8 cellular contexts compared by ENCODE assay signal in genomic region chr11:117226388-117227385, GRCh38. TPM values are rescaled to one million over a fixed set of nuclear protein-coding genes. Genes with fewer than 3 reads are reported as not detected.
DNase-seq lines count a peak whose midpoint lies in the region; ATAC-seq, FAIRE-seq and TF ChIP-seq lines count a peak whose summit lies in the region.

No MANE protein-coding gene starts in this region.

- no TSS peak for BruUV-seq in GM12878 (replicated peaks; lab: Mats Ljungman, UMichigan)

- CTCF ChIA-PET in GM12878 (lab: Yijun Ruan, JAX), result interaction anchor here (0.6 to 17.3 kb wide), 33 partner anchors 10 to 713 kb away, joined by 3 to 422 read pairs (median 4); partner anchors contain the start of genes APOA5, PAFAH1B2 and SIDT2

- intact Hi-C loops in GM12878 (cut with micrococcal nuclease; ENCODE audit: unreplicated experiment) (loop anchor here (1.0 to 5.0 kb wide), 5 partner anchors 45 to 434 kb away; partner anchors contain the start of genes APOA1 and APOA5), sciatic nerve (cut with DNase I) (loop anchor here (10.0 kb wide), 2 partner anchors 352 to 432 kb away; partner anchors contain the start of gene APOA5)

- DNase-seq in COR-L47 (lab: John Stamatoyannopoulos, UW), result peak; percentile 56
- peak; percentile 89 for DNase-seq in NCI-H1092 treated with DMSO at 0.1 percent for 48 hours (lab: John Stamatoyannopoulos, UW)
- peak; percentile 51 for DNase-seq in SIG-M5 (lab: John Stamatoyannopoulos, UW)
- DNase-seq in GM12878 (ENCODE audit: low read depth, low spot score), result peak; percentile 35
- DNase-seq in hepatocyte (ENCODE audit: low spot score), result peak; percentile 90
- DNase-seq in sciatic nerve (ENCODE audit: low spot score), result peak; percentile 64

- in situ Hi-C loops in GM12878 (cut with MboI), result loop anchor here (5.0 kb wide), 1 partner anchor 349 kb away; no protein-coding TSS in a partner anchor

- H3K4me1 ChIP-seq in GM12878 (ENCODE audit: control insufficient read depth, insufficient read depth, low read length) (peaks cover 9% of the 10 kb centered on the region), hepatocyte (ENCODE audit: insufficient read depth) (peaks cover 26% of the 10 kb centered on the region)

- peak; percentile 90 for TF ChIP-seq RAD21 in GM12878 (IDR thresholded peaks at IDR 0.05; ENCODE audit: insufficient read depth, low read depth, low read length)

- WGBS in GM12878 (ENCODE audit: insufficient coverage, insufficient replicate concordance, low lambda C conversion rate, missing lambda C conversion rate), result 65% methylated on average over 19 of the region's 19 CpGs
- WGBS in hepatocyte (ENCODE audit: low lambda C conversion rate, missing lambda C conversion rate), result 71% methylated on average over 19 of the region's 19 CpGs

- ATAC-seq in GM21619 (IDR thresholded peaks at IDR 0.05; ENCODE audit: unreplicated experiment), result peak; percentile 38
- ATAC-seq in GM12878, result peak; percentile 79
- ATAC-seq in sciatic nerve, result peak; percentile 57
- no peak for ATAC-seq in GM21367 (IDR thresholded peaks at IDR 0.05; ENCODE audit: unreplicated experiment)

- H3K36me3 ChIP-seq in GM12878 (ENCODE audit: control insufficient read depth in 2 of 2, insufficient read depth in 2 of 2, low read length in 1 of 2) (peaks cover 33 to 36% of the 10 kb centered on the region in 2 experiments; a peak in 3 of 4 replicates), hepatocyte (replicated peaks; ENCODE audit: insufficient read depth, low read depth) (no peaks in the 10 kb centered on the region)

- peak; percentile 74 to 90 (median 80); a peak in 5 of 6 replicates for TF ChIP-seq CTCF in GM12878 (IDR thresholded peaks at IDR 0.05 in 2 of 3, conservative IDR thresholded peaks at IDR 0.05 in 1 of 3; ENCODE audit: control insufficient read depth in 2 of 3, extremely low read depth in 1 of 3, insufficient read depth in 1 of 3, low read depth in 3 of 3, low read length in 3 of 3)
- peak; percentile 79 for TF ChIP-seq CTCF in hepatocyte (IDR thresholded peaks at IDR 0.05; ENCODE audit: poor library complexity)

- H3K9me3 ChIP-seq in GM12878 (replicated peaks; ENCODE audit: control insufficient read depth, insufficient read depth, low read length), result no peaks in the 10 kb centered on the region
- no peaks in the 10 kb centered on the region for H3K9me3 ChIP-seq in hepatocyte (ENCODE audit: low read depth)

- H3K4me3 ChIP-seq in GM12878, result no peak overlapping the region
- no peak overlapping the region for H3K4me3 ChIP-seq in hepatocyte

- TF ChIP-seq POLR2A in GM12878 (IDR thresholded peaks at IDR 0.05; ENCODE audit: low read depth, low read length), result no peak

- POLR2A ChIA-PET in GM12878 (lab: Charles Lee), result interaction anchor here (0.5 to 2.1 kb wide), 5 partner anchors 42 to 233 kb away, joined by 3 to 6 read pairs (median 4); no protein-coding TSS in a partner anchor

- H3K79me2 ChIP-seq in GM12878 (ENCODE audit: control insufficient read depth, insufficient read depth, low read length) (peaks cover 28% of the 10 kb centered on the region), hepatocyte (peaks cover 23% of the 10 kb centered on the region)

- no peaks in the 10 kb centered on the region; the same call in 1 of the 2 replicates for H4K20me1 ChIP-seq in GM12878 (ENCODE audit: control insufficient read depth, insufficient read depth)
- no peaks in the 10 kb centered on the region for H4K20me1 ChIP-seq in hepatocyte (ENCODE audit: insufficient read depth, poor library complexity, severe bottlenecking)

- H3K27ac ChIP-seq in GM12878 (ENCODE audit: control insufficient read depth, insufficient read depth) (no peak overlapping the region), hepatocyte (no peak overlapping the region)

- H3K9me2 ChIP-seq in hepatocyte (replicated peaks; ENCODE audit: insufficient read depth), result no peaks in the 10 kb centered on the region

- TF ChIP-seq EP300 in GM12878 (IDR thresholded peaks at IDR 0.05; ENCODE audit: borderline replicate concordance in 1 of 2, control insufficient read depth in 1 of 2, low read depth in 2 of 2, low read length in 2 of 2), result no peak

- peak; percentile 84 for FAIRE-seq in GM12878 (lab: Jason Lieb, UNC)

- H3K9ac ChIP-seq in GM12878 (ENCODE audit: control insufficient read depth, insufficient read depth, low read length), result no peak overlapping the region

- SMC1A ChIA-PET in GM12878 (lab: Charles Lee; ENCODE audit: uncharacterized antibody, unreplicated experiment), result interaction anchor here (0.7 to 12.2 kb wide), 15 partner anchors 12 to 494 kb away, joined by 3 to 187 read pairs (median 4); partner anchors contain the start of gene SIDT2

- H3K27me3 ChIP-seq in GM12878 (replicated peaks in 1 of 2; ENCODE audit: control insufficient read depth in 2 of 2, insufficient read depth in 2 of 2, low read length in 1 of 2) (no peaks in the 10 kb centered on the region), hepatocyte (no peaks in the 10 kb centered on the region)

- H2AFZ ChIP-seq in GM12878 (ENCODE audit: control insufficient read depth, low read depth, low read length), result no peak overlapping the region
- H2AFZ ChIP-seq in hepatocyte, result no peak overlapping the region

- RAD21 ChIA-PET in GM12878 (lab: Charles Lee; ENCODE audit: unreplicated experiment), result interaction anchor here (0.6 to 9.9 kb wide), 17 partner anchors 17 to 493 kb away, joined by 3 to 159 read pairs (median 4); partner anchors contain the start of genes APOA5, PAFAH1B2 and SIDT2

- H3K4me2 ChIP-seq in GM12878 (ENCODE audit: control insufficient read depth, insufficient read depth) (no peak overlapping the region), hepatocyte (no peak overlapping the region)

RNA-seq across cellular contexts. Expression of gene PCSK7, which starts 5.2 kb away (rescaled TPM):
- 171 and 196 TPM in 2 replicates for total RNA-seq in GM12878 (2013; cell fraction: nucleolus; rRNA removed)
- 55.7 and 59.3 TPM in 2 replicates for total RNA-seq in GM12878 (2014; rRNA removed)
- total RNA-seq in GM12878 (2014; rRNA removed; fragmentation: Illumina TruSeq; extraction: Trizol), result 38.3 and 42.5 TPM in 2 replicates
- 69.8 and 81.5 TPM in 2 replicates for total RNA-seq in GM12878 (2021)
- 17.2 TPM for polyA plus RNA-seq in GM12878 (2011; ENCODE audit: low read depth)
- polyA plus RNA-seq in GM12878 (2011; rRNA removed), result 29.5 and 45.9 TPM in 2 replicates
- polyA plus RNA-seq in GM12878 (2011; cell fraction: cytosol; rRNA removed), result 46.3 and 62.0 TPM in 2 replicates
- polyA plus RNA-seq in GM12878 (2011; cell fraction: nucleus; rRNA removed), result 237 and 245 TPM in 2 replicates
- polyA plus RNA-seq in GM12878 (2012), result 29.4 and 40.0 TPM in 2 replicates
- 42.5 and 61.2 TPM in 2 replicates for polyA plus RNA-seq in GM12878 (2014; fragmentation: Illumina TruSeq; extraction: Trizol)
- polyA plus RNA-seq in GM12878 (2014; fragmentation: Nextera tagmentation; extraction: Ambion mirVana), result 1 to 10 TPM; 5.5 to 5.7 TPM
- polyA plus RNA-seq in GM12878 (2014; rRNA removed), result 68.0 and 73.0 TPM in 2 replicates
- polyA plus RNA-seq in GM12878 (2016; fragmentation: Nextera tagmentation; extraction: Ambion mirVana), result 10 to 100 TPM; 51.4 to 51.8 TPM
- polyA minus RNA-seq in GM12878 (2011; rRNA and poly(A)+ RNA removed), result 40.2 and 61.4 TPM in 2 replicates
- polyA minus RNA-seq in GM12878 (2011; cell fraction: cytosol; rRNA and poly(A)+ RNA removed), result 11.6 and 20.1 TPM in 2 replicates
- 34.6 and 60.9 TPM in 2 replicates for polyA minus RNA-seq in GM12878 (2011; cell fraction: nucleus; rRNA and poly(A)+ RNA removed)
- 21.9 and 25.9 TPM in 2 replicates for total RNA-seq in hepatocyte
- 33.0 and 33.2 TPM in 2 replicates for polyA plus RNA-seq in hepatocyte
- 68.7 TPM for total RNA-seq in sciatic nerve

RNA-seq across cellular contexts. Expression of gene RNF214, which starts 5.8 kb away (rescaled TPM):
- total RNA-seq in GM12878 (2013; cell fraction: nucleolus; rRNA removed), result 37.6 and 40.7 TPM in 2 replicates
- total RNA-seq in GM12878 (2014; rRNA removed), result 6.0 and 7.0 TPM in 2 replicates
- total RNA-seq in GM12878 (2014; rRNA removed; fragmentation: Illumina TruSeq; extraction: Trizol), result 8.2 and 8.3 TPM in 2 replicates
- 15.2 and 16.8 TPM in 2 replicates for total RNA-seq in GM12878 (2021)
- 7.2 TPM for polyA plus RNA-seq in GM12878 (2011; ENCODE audit: low read depth)
- polyA plus RNA-seq in GM12878 (2011; rRNA removed), result 10.0 and 12.7 TPM in 2 replicates
- 10.7 and 12.7 TPM in 2 replicates for polyA plus RNA-seq in GM12878 (2011; cell fraction: cytosol; rRNA removed)
- polyA plus RNA-seq in GM12878 (2011; cell fraction: nucleus; rRNA removed), result 41.4 and 45.4 TPM in 2 replicates
- polyA plus RNA-seq in GM12878 (2012), result 6.9 and 11.4 TPM in 2 replicates
- 13.8 and 19.9 TPM in 2 replicates for polyA plus RNA-seq in GM12878 (2014; fragmentation: Illumina TruSeq; extraction: Trizol)
- 1 to 10 TPM; 4.8 to 6.2 TPM for polyA plus RNA-seq in GM12878 (2014; fragmentation: Nextera tagmentation; extraction: Ambion mirVana)
- polyA plus RNA-seq in GM12878 (2014; rRNA removed), result 8.2 and 11.4 TPM in 2 replicates
- polyA plus RNA-seq in GM12878 (2016; fragmentation: Nextera tagmentation; extraction: Ambion mirVana), result 10 to 100 TPM; 12.8 to 15.3 TPM
- 21.2 and 28.2 TPM in 2 replicates for polyA minus RNA-seq in GM12878 (2011; rRNA and poly(A)+ RNA removed)
- 6.9 and 7.5 TPM in 2 replicates for polyA minus RNA-seq in GM12878 (2011; cell fraction: cytosol; rRNA and poly(A)+ RNA removed)
- 14.5 and 22.1 TPM in 2 replicates for polyA minus RNA-seq in GM12878 (2011; cell fraction: nucleus; rRNA and poly(A)+ RNA removed)
- 11.1 and 12.5 TPM in 2 replicates for total RNA-seq in hepatocyte
- 26.2 and 27.0 TPM in 2 replicates for polyA plus RNA-seq in hepatocyte
- total RNA-seq in sciatic nerve, result 36.8 TPM

RNA-seq across cellular contexts. Expression of gene TAGLN, which starts 27.5 kb away (rescaled TPM):
- 17.4 and 21.3 TPM in 2 replicates for total RNA-seq in GM12878 (2013; cell fraction: nucleolus; rRNA removed)
- total RNA-seq in GM12878 (2014; rRNA removed), result 1.9 and 2.0 TPM in 2 replicates
- 1.5 and 1.6 TPM in 2 replicates for total RNA-seq in GM12878 (2014; rRNA removed; fragmentation: Illumina TruSeq; extraction: Trizol)
- 3.9 and 4.6 TPM in 2 replicates for total RNA-seq in GM12878 (2021)
- 2.9 TPM for polyA plus RNA-seq in GM12878 (2011; ENCODE audit: low read depth)
- 3.5 and 3.9 TPM in 2 replicates for polyA plus RNA-seq in GM12878 (2011; rRNA removed)
- 1.2 and 1.9 TPM in 2 replicates for polyA plus RNA-seq in GM12878 (2011; cell fraction: cytosol; rRNA removed)
- 36.5 and 46.4 TPM in 2 replicates for polyA plus RNA-seq in GM12878 (2011; cell fraction: nucleus; rRNA removed)
- 4.4 and 6.2 TPM in 2 replicates for polyA plus RNA-seq in GM12878 (2012)
- 1.9 and 4.8 TPM in 2 replicates for polyA plus RNA-seq in GM12878 (2014; fragmentation: Illumina TruSeq; extraction: Trizol)
- polyA plus RNA-seq in GM12878 (2014; fragmentation: Nextera tagmentation; extraction: Ambion mirVana), result 1 to 10 TPM in 1 of 2 experiments, under 1 TPM in 1; 0.26 to 1.0 TPM
- 3.6 and 4.0 TPM in 2 replicates for polyA plus RNA-seq in GM12878 (2014; rRNA removed)
- 1 to 10 TPM in 1 of 2 experiments, under 1 TPM in 1; 0.68 to 1.2 TPM for polyA plus RNA-seq in GM12878 (2016; fragmentation: Nextera tagmentation; extraction: Ambion mirVana)
- polyA minus RNA-seq in GM12878 (2011; rRNA and poly(A)+ RNA removed), result 1.3 and 1.5 TPM in 2 replicates
- 1.3 TPM in 1 of 2 replicates, not detected in the other for polyA minus RNA-seq in GM12878 (2011; cell fraction: cytosol; rRNA and poly(A)+ RNA removed)
- 3.6 and 4.8 TPM in 2 replicates for polyA minus RNA-seq in GM12878 (2011; cell fraction: nucleus; rRNA and poly(A)+ RNA removed)
- 126 and 150 TPM in 2 replicates for total RNA-seq in hepatocyte
- polyA plus RNA-seq in hepatocyte, result 94.0 and 113 TPM in 2 replicates
- total RNA-seq in sciatic nerve, result 1,988 TPM

RNA-seq across cellular contexts. Expression of gene SIDT2, which starts 48.1 kb away (rescaled TPM):
- total RNA-seq in GM12878 (2013; cell fraction: nucleolus; rRNA removed), result 135 and 149 TPM in 2 replicates
- total RNA-seq in GM12878 (2014; rRNA removed) (9.1 and 11.6 TPM in 2 replicates), GM12878 (2014; rRNA removed; fragmentation: Illumina TruSeq; extraction: Trizol) (8.4 and 9.0 TPM in 2 replicates), GM12878 (2021) (20.7 and 23.9 TPM in 2 replicates), hepatocyte (27.1 and 32.0 TPM in 2 replicates), sciatic nerve (94.4 TPM)
- 13.0 TPM for polyA plus RNA-seq in GM12878 (2011; ENCODE audit: low read depth)
- polyA plus RNA-seq in GM12878 (2011; rRNA removed) (9.5 and 20.7 TPM in 2 replicates), GM12878 (2014; fragmentation: Illumina TruSeq; extraction: Trizol) (12.7 and 16.3 TPM in 2 replicates), GM12878 (2014; fragmentation: Nextera tagmentation; extraction: Ambion mirVana) (1 to 10 TPM; 4.9 to 5.7 TPM), GM12878 (2014; rRNA removed) (16.5 and 19.3 TPM in 2 replicates), GM12878 (2016; fragmentation: Nextera tagmentation; extraction: Ambion mirVana) (1 to 10 TPM; 5.4 to 6.8 TPM), hepatocyte (16.7 and 19.9 TPM in 2 replicates)
- 17.4 and 19.1 TPM in 2 replicates for polyA plus RNA-seq in GM12878 (2011; cell fraction: cytosol; rRNA removed)
- polyA plus RNA-seq in GM12878 (2011; cell fraction: nucleus; rRNA removed), result 132 and 186 TPM in 2 replicates
- 23.5 and 23.6 TPM in 2 replicates for polyA plus RNA-seq in GM12878 (2012)
- 30.9 and 35.5 TPM in 2 replicates for polyA minus RNA-seq in GM12878 (2011; rRNA and poly(A)+ RNA removed)
- polyA minus RNA-seq in GM12878 (2011; cell fraction: cytosol; rRNA and poly(A)+ RNA removed), result 8.3 and 11.5 TPM in 2 replicates
- 54.3 and 61.1 TPM in 2 replicates for polyA minus RNA-seq in GM12878 (2011; cell fraction: nucleus; rRNA and poly(A)+ RNA removed)

Comparison
In these comparisons a context has a peak if more than half of its experiments do, and no peak if none do; other contexts are left out.
1. DNase-seq: peak in every context shown above with its lines; median percentile 90 in hepatocyte; 89 in NCI-H1092 treated with DMSO at 0.1 percent for 48 hours; 64 in sciatic nerve; 56 in COR-L47; 51 in SIG-M5; 35 in GM12878.